ENCODE assay signal across 18 cellular contexts in the genomic region with DNA sequence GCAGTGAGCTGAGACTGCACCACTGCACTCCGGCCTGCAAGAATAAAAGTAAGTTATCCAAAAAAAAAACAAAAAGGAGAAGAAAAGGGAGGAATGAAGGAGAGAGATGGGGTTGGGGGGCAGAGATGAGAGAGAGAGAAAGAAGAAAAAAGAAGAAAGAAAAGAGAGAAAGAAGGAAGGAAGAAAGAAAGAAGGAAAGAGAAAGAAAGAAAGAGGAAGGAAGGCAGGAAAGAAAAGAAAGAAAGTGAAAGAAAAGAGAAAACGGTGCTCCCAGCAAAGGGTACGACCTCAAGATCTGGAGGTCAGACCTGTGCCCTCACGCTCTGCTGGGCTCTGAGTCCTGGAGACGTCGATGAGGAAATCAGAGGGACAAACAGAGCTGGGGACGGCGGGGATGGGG. TPM values are rescaled to one million over a fixed set of nuclear protein-coding genes. Genes with fewer than 3 reads are reported as not detected.
DNase-seq lines count a peak whose midpoint lies in the region; ATAC-seq and TF ChIP-seq lines count a peak whose summit lies in the region.
"Had no signal": no experiment of that assay in that cellular context is flagged by ENCODE, and none has a peak within 500 bp of the region (broad histone marks: within the 10 kb centered on the region; RNA-seq: fewer than 3 reads in every experiment).

No MANE protein-coding gene starts in this region.

- H3K79me2 ChIP-seq in PC-3 (ENCODE audit: low read length): no peaks in the 10 kb centered on the region

- peaks cover 23% of the 10 kb centered on the region for H3K4me1 Mint-ChIP-seq in activated T-cell treated with anti-CD3 and anti-CD28 coated beads, Interleukin-2, amount 50 U/mL, for 4 hours (ENCODE audit: low read depth)
- peaks cover 42% of the 10 kb centered on the region for H3K4me1 Mint-ChIP-seq in brain
- H3K4me1 Mint-ChIP-seq in stimulated activated effector memory CD8-positive, alpha-beta T cell treated with anti-CD3 and anti-CD28 coated beads, Interleukin-12 subunit alpha, Interleukin-12 subunit beta, amount 100 ng/mL, for 72 hours: peaks cover 39% of the 10 kb centered on the region

- intact Hi-C loops in PC-3 (cut with micrococcal nuclease): no loop called here

- POLR2A ChIA-PET in PC-3 (lab: Charles Lee; ENCODE audit: unreplicated experiment): no interaction called here

- H3K9me2 ChIP-seq in PC-3 (replicated peaks; ENCODE audit: low read length): no peaks in the 10 kb centered on the region

- peaks cover 26% of the 10 kb centered on the region for H3K27me3 ChIP-seq in PC-3 (ENCODE audit: low read length)
- H3K27me3 ChIP-seq: vagina had no signal

- no peaks in the 10 kb centered on the region for H3K36me3 ChIP-seq in PC-3 (ENCODE audit: low read depth, low read length)
- H3K36me3 ChIP-seq: vagina had no signal

- no peak overlapping the region for H3K9ac ChIP-seq in PC-3 (ENCODE audit: low read length)

- H3K4me3 ChIP-seq in PC-3 (ENCODE audit: low read length): no peak overlapping the region
- H3K4me3 ChIP-seq: vagina had no signal

- no TSS peak for BruUV-seq in PC-3 (replicated peaks; lab: Mats Ljungman, UMichigan)

- CTCF ChIA-PET in PC-3 (lab: Charles Lee): no interaction called here

- no peaks in the 10 kb centered on the region for H3K9me3 Mint-ChIP-seq in activated T-cell treated with anti-CD3 and anti-CD28 coated beads, Interleukin-2, amount 50 U/mL, for 4 hours
- no peaks in the 10 kb centered on the region for H3K9me3 Mint-ChIP-seq in brain
- H3K9me3 Mint-ChIP-seq in stimulated activated effector memory CD8-positive, alpha-beta T cell treated with anti-CD3 and anti-CD28 coated beads, Interleukin-12 subunit alpha, Interleukin-12 subunit beta, amount 100 ng/mL, for 72 hours: no peaks in the 10 kb centered on the region
- H3K9me3 Mint-ChIP-seq: activated naive CD4-positive, alpha-beta T cell treated with anti-CD3 and anti-CD28 coated beads, Interleukin-2, amount 50 U/mL, for 24 hours had no signal

- H2AFZ ChIP-seq in PC-3 (ENCODE audit: low read length): no peak overlapping the region

- H3K27ac ChIP-seq in PC-3 (ENCODE audit: low read length): no peak overlapping the region
- H3K27ac ChIP-seq: esophagus squamous epithelium, lower lobe of right lung, vagina had no signal

- no peaks in the 10 kb centered on the region for H3K4me1 ChIP-seq in PC-3 (ENCODE audit: insufficient read depth, low read length)

- H3F3A ChIP-seq in PC-3 (ENCODE audit: low read length, unreplicated experiment): no peaks in the 10 kb centered on the region

- H3K9me3 ChIP-seq in PC-3 (ENCODE audit: low read length): no peaks in the 10 kb centered on the region
- H3K9me3 ChIP-seq: esophagus squamous epithelium, lower lobe of right lung, vagina had no signal

- peaks cover 3% of the 10 kb centered on the region for H3K36me3 Mint-ChIP-seq in activated T-cell treated with anti-CD3 and anti-CD28 coated beads, Interleukin-2, amount 50 U/mL, for 4 hours (ENCODE audit: insufficient read depth)
- peaks cover 23% of the 10 kb centered on the region for H3K36me3 Mint-ChIP-seq in brain
- H3K36me3 Mint-ChIP-seq in stimulated activated effector memory CD8-positive, alpha-beta T cell treated with anti-CD3 and anti-CD28 coated beads, Interleukin-12 subunit alpha, Interleukin-12 subunit beta, amount 100 ng/mL, for 72 hours: peaks cover 19% of the 10 kb centered on the region

- no peaks in the 10 kb centered on the region for H4K20me1 ChIP-seq in PC-3 (ENCODE audit: low read length)

- DNase-seq in activated T-cell treated with anti-CD3 and anti-CD28 coated beads, Interleukin-2, amount 50 U/mL, for 4 hours: no peak
- no peak for DNase-seq in activated T-cell treated with anti-CD3 and anti-CD28 coated beads, Interleukin-2, amount 50 U/mL, for 1 hour
- no peak for DNase-seq in PC-3
- DNase-seq in stimulated activated effector memory CD8-positive, alpha-beta T cell treated with anti-CD3 and anti-CD28 coated beads, Interleukin-12 subunit alpha, Interleukin-12 subunit beta, amount 100 ng/mL, for 72 hours (ENCODE audit: low spot score in 2 of 2): no peak
- no peak for DNase-seq in NCI-H774 (lab: John Stamatoyannopoulos, UW)
- DNase-seq in T-helper 9 cell: no peak
- DNase-seq: activated CD8-positive, alpha-beta memory T cell treated with anti-CD3 and anti-CD28 coated beads, Interleukin-2, amount 50 U/mL, for 4 hours; esophagus squamous epithelium; HCEC 1CT; NCI-H146; NCI-H345; RPMI8226; SW 1271 had no signal

- no peak for TF ChIP-seq CTCF in PC-3 (conservative IDR thresholded peaks at IDR 0.05; ENCODE audit: low read depth, low read length)
- no peak for TF ChIP-seq CTCF in brain (conservative IDR thresholded peaks at IDR 0.05)

- ATAC-seq in activated T-cell treated with anti-CD3 and anti-CD28 coated beads, Interleukin-2, amount 50 U/mL, for 4 hours: no peak
- ATAC-seq in PC-3 (no peak), GM21825 (IDR thresholded peaks at IDR 0.05; ENCODE audit: unreplicated experiment) (no peak)
- no peak for ATAC-seq in stimulated activated effector memory CD8-positive, alpha-beta T cell treated with anti-CD3 and anti-CD28 coated beads, Interleukin-12 subunit alpha, Interleukin-12 subunit beta, amount 100 ng/mL, for 72 hours
- ATAC-seq: lower lobe of right lung had no signal

- peak overlapping the region; percentile 33 for H3K4me3 Mint-ChIP-seq in activated T-cell treated with anti-CD3 and anti-CD28 coated beads, Interleukin-2, amount 50 U/mL, for 4 hours
- peak overlapping the region in 4 of 5 experiments; percentile 20 to 57 (median 36) for H3K4me3 Mint-ChIP-seq in brain
- peak overlapping the region; percentile 14 for H3K4me3 Mint-ChIP-seq in stimulated activated effector memory CD8-positive, alpha-beta T cell treated with anti-CD3 and anti-CD28 coated beads, Interleukin-12 subunit alpha, Interleukin-12 subunit beta, amount 100 ng/mL, for 72 hours
- H3K4me3 Mint-ChIP-seq: activated naive CD4-positive, alpha-beta T cell treated with anti-CD3 and anti-CD28 coated beads, Interleukin-2, amount 50 U/mL, for 24 hours had no signal

- no peaks in the 10 kb centered on the region for H3K27me3 Mint-ChIP-seq in activated T-cell treated with anti-CD3 and anti-CD28 coated beads, Interleukin-2, amount 50 U/mL, for 4 hours (ENCODE audit: low read depth)
- peaks cover 8% of the 10 kb centered on the region for H3K27me3 Mint-ChIP-seq in brain

- peak overlapping the region in 2 of 5 experiments; percentile 1 to 15 for H3K27ac Mint-ChIP-seq in brain
- H3K27ac Mint-ChIP-seq in stimulated activated effector memory CD8-positive, alpha-beta T cell treated with anti-CD3 and anti-CD28 coated beads, Interleukin-12 subunit alpha, Interleukin-12 subunit beta, amount 100 ng/mL, for 72 hours: peak overlapping the region; percentile 87
- H3K27ac Mint-ChIP-seq: activated naive CD4-positive, alpha-beta T cell treated with anti-CD3 and anti-CD28 coated beads, Interleukin-2, amount 50 U/mL, for 24 hours had no signal

- H3K4me2 ChIP-seq in PC-3 (ENCODE audit: low read length): peak overlapping the region; percentile 35; the same call in 1 of the 2 replicates

RNA-seq across cellular contexts. Expression of a gene that starts 3.7 kb away (rescaled TPM):
- total RNA-seq in activated T-cell treated with anti-CD3 and anti-CD28 coated beads, Interleukin-2, amount 50 U/mL, for 4 hours: 10 to 100 TPM in 2 of 3 donors, 1 to 10 TPM in 1; 9.0 to 12.0 (median 11.5) TPM
- 0.92 and 1.9 TPM in 2 replicates for total RNA-seq in PC-3 (2014; rRNA removed)
- polyA plus RNA-seq in brain (ENCODE audit: insufficient read depth, low read depth, low replicate concordance): 27.1 TPM

RNA-seq across cellular contexts. Expression of a gene that starts 13.0 kb away (rescaled TPM):
- under 1 TPM; 0.55 to 0.99 (median 0.98) TPM for total RNA-seq in activated T-cell treated with anti-CD3 and anti-CD28 coated beads, Interleukin-2, amount 50 U/mL, for 4 hours
- 2.2 and 4.0 TPM in 2 replicates for total RNA-seq in PC-3 (2014; rRNA removed)
- polyA plus RNA-seq in brain (ENCODE audit: insufficient read depth, low read depth, low replicate concordance): 2.5 TPM

RNA-seq across cellular contexts. Expression of a gene that starts 22.8 kb away (rescaled TPM):
- 1 to 10 TPM; 3.0 to 4.3 (median 3.6) TPM for total RNA-seq in activated T-cell treated with anti-CD3 and anti-CD28 coated beads, Interleukin-2, amount 50 U/mL, for 4 hours
- 4.0 and 4.3 TPM in 2 replicates for total RNA-seq in PC-3 (2014; rRNA removed)
- polyA plus RNA-seq in brain (ENCODE audit: insufficient read depth, low read depth, low replicate concordance): 1.4 TPM

RNA-seq across cellular contexts. Expression of a gene that starts 31.2 kb away (rescaled TPM):
- 1 to 10 TPM; 1.2 to 2.1 (median 1.8) TPM for total RNA-seq in activated T-cell treated with anti-CD3 and anti-CD28 coated beads, Interleukin-2, amount 50 U/mL, for 4 hours
- total RNA-seq in PC-3 (2014; rRNA removed): 9.5 and 12.6 TPM in 2 replicates
- 1.4 TPM for polyA plus RNA-seq in brain (ENCODE audit: insufficient read depth, low read depth, low replicate concordance)

RNA-seq across cellular contexts. Expression of a gene that starts 37.5 kb away (rescaled TPM):
- 1,000 to 10,000 TPM; 2,106 to 2,287 (median 2,120) TPM for total RNA-seq in activated T-cell treated with anti-CD3 and anti-CD28 coated beads, Interleukin-2, amount 50 U/mL, for 4 hours
- total RNA-seq in PC-3 (2014; rRNA removed): 3,515 and 3,776 TPM in 2 replicates
- polyA plus RNA-seq in brain (ENCODE audit: insufficient read depth, low read depth, low replicate concordance): 1,967 TPM
